In the genomic region with DNA sequence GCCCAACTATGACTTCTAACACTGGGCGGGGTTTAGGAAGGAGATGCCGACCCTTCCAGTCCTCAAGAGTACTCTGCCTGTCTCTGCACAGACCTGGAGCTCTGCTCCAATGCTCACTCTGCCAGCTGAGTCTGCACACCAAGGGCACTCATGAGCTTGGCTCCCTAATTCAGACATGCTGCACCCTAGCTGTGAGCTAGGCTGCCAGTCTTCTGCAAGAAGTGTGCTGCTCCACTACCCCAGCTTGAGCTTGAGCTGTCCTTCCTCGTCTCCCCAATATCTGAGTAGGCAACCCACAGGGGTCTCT, we compare ENCODE assay signal across 7 cellular contexts. TPM values are rescaled to one million over a fixed set of nuclear protein-coding genes. Genes with fewer than 3 reads are reported as not detected.
DNase-seq lines count a peak whose midpoint lies in the region; ATAC-seq and TF ChIP-seq lines count a peak whose summit lies in the region.

No MANE protein-coding gene starts in this region.

- peaks cover 5% of the 10 kb centered on the region for H3F3A ChIP-seq in PC-3 (ENCODE audit: low read length, unreplicated experiment)

- DNase-seq in PC-3, result no peak
- DNase-seq in epithelial cell of prostate (ENCODE audit: low read depth, low spot score), result no peak
- DNase-seq in spleen, result no peak
- DNase-seq in RPMI8226, result no peak
- no peak for DNase-seq in COR-L47 (lab: John Stamatoyannopoulos, UW)
- no peak for DNase-seq in ecto neural progenitor cell (ENCODE audit: low spot score)

- H3K4me1 ChIP-seq in PC-3 (ENCODE audit: insufficient read depth, low read length), result peaks cover 49% of the 10 kb centered on the region
- peaks cover 33 to 93% (median 68%) of the 10 kb centered on the region in 6 donors for H3K4me1 ChIP-seq in spleen

- BruUV-seq in PC-3 (replicated peaks; lab: Mats Ljungman, UMichigan), result no TSS peak

- no peaks in the 10 kb centered on the region for H3K27me3 ChIP-seq in PC-3 (ENCODE audit: low read length)
- no peaks in the 10 kb centered on the region for H3K27me3 ChIP-seq in spleen (replicated peaks in 1 of 7)

- WGBS in spleen, 5 donors, result 32 to 63% (median 54%) methylated on average over 3 of the region's 3 CpGs

- H3K9ac ChIP-seq in PC-3 (ENCODE audit: low read length), result peak overlapping the region; percentile 11

- no peak overlapping the region for H2AFZ ChIP-seq in PC-3 (ENCODE audit: low read length)

- POLR2A ChIA-PET in PC-3 (lab: Charles Lee; ENCODE audit: unreplicated experiment), result interaction anchor here (0.7 kb wide), 1 partner anchor 525 kb away, joined by 3 read pairs; no protein-coding TSS in a partner anchor

- no peaks in the 10 kb centered on the region for H3K36me3 ChIP-seq in PC-3 (ENCODE audit: low read depth, low read length)
- H3K36me3 ChIP-seq in spleen, result no peaks in the 10 kb centered on the region

- H3K4me3 ChIP-seq in PC-3 (ENCODE audit: low read length) (no peak overlapping the region), spleen (no peak overlapping the region)

- TF ChIP-seq CTCF in PC-3 (conservative IDR thresholded peaks at IDR 0.05; ENCODE audit: low read depth, low read length) (no peak), spleen (IDR thresholded peaks at IDR 0.05 in 8 of 11, conservative IDR thresholded peaks at IDR 0.05 in 3 of 11) (no peak)

- peak overlapping the region; percentile 47 for H3K4me2 ChIP-seq in PC-3 (ENCODE audit: low read length)

- peak; percentile 49 for ATAC-seq in GM21619 (IDR thresholded peaks at IDR 0.05; ENCODE audit: unreplicated experiment)
- ATAC-seq in PC-3, result peak; percentile 19

- intact Hi-C loops in PC-3 (cut with micrococcal nuclease) (no loop called here), spleen (cut with DNase I; ENCODE audit: low total_unique reads) (no loop called here)

- H3K79me2 ChIP-seq in PC-3 (ENCODE audit: low read length), result peaks cover 90% of the 10 kb centered on the region

- CTCF ChIA-PET in PC-3 (lab: Charles Lee), result no interaction called here

- peaks cover 7% of the 10 kb centered on the region for H4K20me1 ChIP-seq in PC-3 (ENCODE audit: low read length)

- no peaks in the 10 kb centered on the region for H3K9me2 ChIP-seq in PC-3 (replicated peaks; ENCODE audit: low read length)

- H3K9me3 ChIP-seq in PC-3 (ENCODE audit: low read length), result no peaks in the 10 kb centered on the region
- H3K9me3 ChIP-seq in spleen, result no peaks in the 10 kb centered on the region

- H3K27ac ChIP-seq in PC-3 (ENCODE audit: low read length), result peak overlapping the region; percentile 77
- H3K27ac ChIP-seq in epithelial cell of prostate, result peak overlapping the region; percentile 43
- peak overlapping the region in 7 of 8 donors; percentile 11 to 76 (median 64) for H3K27ac ChIP-seq in spleen

- TF ChIP-seq POLR2A in spleen (IDR thresholded peaks at IDR 0.05), result no peak

RNA-seq across cellular contexts. Expression of gene TP53BP2, which starts 13.2 kb away (rescaled TPM):
- total RNA-seq in PC-3 (2014; rRNA removed), result 24.6 and 32.0 TPM in 2 replicates
- total RNA-seq in spleen, result 10 to 100 TPM; 27.1 to 50.7 (median 42.2) TPM
- 1 to 10 TPM; 5.2 to 8.0 (median 5.7) TPM for polyA plus RNA-seq in spleen
